Comparison of ENCODE assay signal across 23 cellular contexts in genomic region chr12:109246221-109246620, GRCh38.
DNase-seq lines count a peak whose midpoint lies in the region; FAIRE-seq and TF ChIP-seq lines count a peak whose summit lies in the region.
"Had no signal": no experiment of that assay in that cellular context is flagged by ENCODE, and none has a peak within 500 bp of the region (broad histone marks: within the 10 kb centered on the region; RNA-seq: fewer than 3 reads in every experiment).

No MANE protein-coding gene starts in this region.

- H3K4me1 Mint-ChIP-seq in activated naive CD4-positive, alpha-beta T cell treated with anti-CD3 and anti-CD28 coated beads, Interleukin-2, amount 10 ng/mL, durations not matched to agents 7 days and 5 days, result no peaks in the 10 kb centered on the region
- H3K4me1 Mint-ChIP-seq: CD4-positive, alpha-beta memory T cell; CD8-positive, alpha-beta memory T cell had no signal

- FAIRE-seq in kidney (lab: Jason Lieb, UNC) (no peak), GM19239 (lab: Jason Lieb, UNC) (no peak)
- FAIRE-seq: A204.1, G401.6, GM12891 had no signal

- H2BK120ac ChIP-seq in neuronal stem cell (ENCODE audit: low read depth, low read length), result no peak overlapping the region

- H2BK15ac ChIP-seq in neuronal stem cell (ENCODE audit: low read length), result no peak overlapping the region

- no CpG with 5 or more reads among the region's 15 CpGs for WGBS in neuronal stem cell (ENCODE audit: extremely low coverage in 2 of 2, insufficient read length in 2 of 2, insufficient replicate concordance in 1 of 2), 2 donors

- peaks cover 6% of the 10 kb centered on the region for H3K36me3 Mint-ChIP-seq in activated naive CD4-positive, alpha-beta T cell treated with anti-CD3 and anti-CD28 coated beads, Interleukin-2, amount 10 ng/mL, durations not matched to agents 7 days and 5 days

- H4K8ac ChIP-seq in neuronal stem cell (ENCODE audit: low read depth, low read length), result peak overlapping the region; percentile 87

- H3K9me3 Mint-ChIP-seq in activated naive CD4-positive, alpha-beta T cell treated with anti-CD3 and anti-CD28 coated beads, Interleukin-2, amount 10 ng/mL, durations not matched to agents 7 days and 5 days, result no peaks in the 10 kb centered on the region
- H3K9me3 Mint-ChIP-seq: CD8-positive, alpha-beta memory T cell had no signal

- H3K27me3 ChIP-seq in neuronal stem cell (ENCODE audit: control insufficient read depth in 3 of 3, insufficient read depth in 3 of 3, low read depth in 1 of 3, low read length in 3 of 3), result no peaks in the 10 kb centered on the region
- H3K27me3 ChIP-seq: BE2C, BLaER1 had no signal

- H3K4me2 ChIP-seq in neuronal stem cell (ENCODE audit: insufficient read depth, low read length, poor library complexity, severe bottlenecking), result no peak overlapping the region
- H3K4me2 ChIP-seq: BLaER1 had no signal

- H3K9ac ChIP-seq in kidney (ENCODE audit: low read length in 2 of 2), result no peak overlapping the region
- no peak overlapping the region for H3K9ac ChIP-seq in neuronal stem cell (ENCODE audit: low read depth, low read length, poor library complexity)
- H3K9ac ChIP-seq: BLaER1 had no signal

- no peak overlapping the region for H3K23ac ChIP-seq in neuronal stem cell (ENCODE audit: low read depth, low read length, poor library complexity)

- no peak overlapping the region for H4K91ac ChIP-seq in neuronal stem cell (ENCODE audit: low read depth, low read length, poor library complexity)

- no peaks in the 10 kb centered on the region for H3K79me1 ChIP-seq in neuronal stem cell (ENCODE audit: low read depth, low read length)

- H3K4me3 Mint-ChIP-seq in activated naive CD4-positive, alpha-beta T cell treated with anti-CD3 and anti-CD28 coated beads, Interleukin-2, amount 10 ng/mL, durations not matched to agents 7 days and 5 days, result no peak overlapping the region
- H3K4me3 Mint-ChIP-seq: CD14-positive monocyte; CD4-positive, alpha-beta memory T cell; CD4-positive, CD25-positive, alpha-beta regulatory T cell; CD8-positive, alpha-beta memory T cell had no signal

- no peak overlapping the region for H2BK12ac ChIP-seq in neuronal stem cell (ENCODE audit: low read length)

- TF ChIP-seq CTCF in kidney (IDR thresholded peaks at IDR 0.05; ENCODE audit: borderline replicate concordance, extremely low read depth, insufficient read depth), result no peak

- H3K27ac ChIP-seq in kidney (ENCODE audit: low read depth in 2 of 2, low read length in 2 of 2) (no peak overlapping the region), neuronal stem cell (replicated peaks; ENCODE audit: low read length) (no peak overlapping the region)
- H3K27ac ChIP-seq: BLaER1 had no signal

- H3K36me3 ChIP-seq in kidney (ENCODE audit: control insufficient read depth in 1 of 2, insufficient read depth in 2 of 2, low read length in 2 of 2) (peaks cover 39 to 57% of the 10 kb centered on the region in 2 donors), neuronal stem cell (replicated peaks in 1 of 2; ENCODE audit: control insufficient read depth in 2 of 2, insufficient read depth in 2 of 2, low read length in 2 of 2) (peaks cover 3 to 21% of the 10 kb centered on the region in 2 donors)
- H3K36me3 ChIP-seq: BE2C had no signal

- no peak overlapping the region for H3K18ac ChIP-seq in neuronal stem cell (ENCODE audit: low read length)

- H2AK5ac ChIP-seq in neuronal stem cell (ENCODE audit: low read depth, low read length), result no peak overlapping the region

- H3K14ac ChIP-seq in neuronal stem cell (ENCODE audit: low read length), result no peak overlapping the region

- no peak overlapping the region for H3K4ac ChIP-seq in neuronal stem cell (ENCODE audit: low read length)

- DNase-seq in kidney (peak; percentile 59), neuronal stem cell (ENCODE audit: low spot score) (no peak), GM19239 (ENCODE audit: insufficient read length, low spot score) (no peak)
- DNase-seq in activated naive CD4-positive, alpha-beta T cell treated with anti-CD3 and anti-CD28 coated beads, Interleukin-2, amount 10 ng/mL, durations not matched to agents 7 days and 5 days, result no peak
- no peak for DNase-seq in activated CD4-positive, CD25-positive, alpha-beta regulatory T cell treated with anti-CD3 and anti-CD28 coated beads, Interleukin-2, amount 50 U/mL, for 72 hours
- DNase-seq: 8988T; ACHN; BE2C; C1 segment of cervical spinal cord; CD4-positive, alpha-beta memory T cell; CD4-positive, CD25-positive, alpha-beta regulatory T cell; CD8-positive, alpha-beta memory T cell; COR-L47; DMS 273 treated with DMSO at 0.1 percent for 48 hours; DMS153; DMS53; DMS79; GF-D8 had no signal

- H3K4me3 ChIP-seq in kidney (ENCODE audit: low read length in 2 of 2) (no peak overlapping the region), neuronal stem cell (ENCODE audit: low read length in 2 of 2) (no peak overlapping the region)
- H3K4me3 ChIP-seq: BLaER1 had no signal

- CTCF ChIA-PET in activated naive CD4-positive, alpha-beta T cell treated with anti-CD3 and anti-CD28 coated beads, Interleukin-2, amount 10 ng/mL, durations not matched to agents 7 days and 5 days (lab: Charles Lee), result interaction anchor here (0.6 to 1.7 kb wide), 2 partner anchors 16 to 593 kb away, joined by 3 to 4 read pairs; no protein-coding TSS in a partner anchor

- H3K9me3 ChIP-seq in kidney (ENCODE audit: control insufficient read depth in 1 of 2, low read length in 2 of 2) (no peaks in the 10 kb centered on the region), neuronal stem cell (replicated peaks in 1 of 2; ENCODE audit: control insufficient read depth in 2 of 2, insufficient read depth in 1 of 2, low read depth in 1 of 2, low read length in 2 of 2) (no peaks in the 10 kb centered on the region)
- H3K9me3 ChIP-seq: BE2C, BLaER1 had no signal

- H3K4me1 ChIP-seq in kidney (ENCODE audit: control insufficient read depth in 1 of 2, insufficient read depth in 1 of 2, low read depth in 1 of 2, low read length in 2 of 2), result peaks cover 2 to 7% of the 10 kb centered on the region in 2 donors
- no peaks in the 10 kb centered on the region for H3K4me1 ChIP-seq in neuronal stem cell (ENCODE audit: control insufficient read depth in 2 of 2, insufficient read depth in 1 of 2, low read depth in 1 of 2, low read length in 2 of 2)
- H3K4me1 ChIP-seq: BE2C, BLaER1 had no signal

- H3K27me3 Mint-ChIP-seq in activated naive CD4-positive, alpha-beta T cell treated with anti-CD3 and anti-CD28 coated beads, Interleukin-2, amount 10 ng/mL, durations not matched to agents 7 days and 5 days, result no peaks in the 10 kb centered on the region
- H3K27me3 Mint-ChIP-seq: CD4-positive, alpha-beta memory T cell; CD4-positive, CD25-positive, alpha-beta regulatory T cell; CD8-positive, alpha-beta memory T cell had no signal

- no peak overlapping the region for H2BK5ac ChIP-seq in neuronal stem cell (ENCODE audit: low read length)

- intact Hi-C loops in kidney (cut with DNase I), result no loop called here

- no peak overlapping the region for H2AFZ ChIP-seq in neuronal stem cell (ENCODE audit: low read length)

- H3K27ac Mint-ChIP-seq in activated naive CD4-positive, alpha-beta T cell treated with anti-CD3 and anti-CD28 coated beads, Interleukin-2, amount 10 ng/mL, durations not matched to agents 7 days and 5 days, result no peak overlapping the region
- H3K27ac Mint-ChIP-seq: CD4-positive, alpha-beta memory T cell; CD4-positive, CD25-positive, alpha-beta regulatory T cell; CD8-positive, alpha-beta memory T cell had no signal
